In the genomic region with DNA sequence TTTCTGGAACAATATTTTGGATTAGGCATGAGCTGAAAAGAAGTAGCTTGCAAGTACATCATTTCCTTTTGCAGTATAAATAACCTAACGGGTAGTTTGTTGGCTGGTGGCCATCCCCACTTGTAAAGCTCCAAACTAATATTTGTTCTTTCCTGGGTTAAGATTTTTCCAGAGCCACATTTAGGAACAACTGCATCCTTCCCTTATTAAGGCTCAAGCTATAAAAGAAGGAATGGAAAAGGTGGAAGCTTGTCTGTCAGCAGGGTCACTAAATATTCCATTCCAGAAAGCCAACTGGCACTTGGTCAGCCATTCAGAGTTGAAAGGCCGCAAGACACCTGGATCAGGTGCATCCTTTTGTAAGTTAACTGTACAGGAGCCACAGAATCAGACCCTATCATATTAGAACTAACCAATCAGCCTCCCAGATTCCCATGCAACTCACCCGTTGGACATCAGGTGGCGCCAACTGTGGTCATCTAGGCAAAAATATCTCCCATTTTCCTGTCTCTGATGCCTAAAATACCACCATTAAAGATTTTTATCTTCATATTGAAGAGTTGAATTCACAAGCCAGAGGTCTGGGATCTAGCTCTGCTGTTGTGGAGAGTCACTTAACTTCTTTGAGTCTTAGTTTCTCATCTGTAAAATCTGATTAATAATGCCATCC, we compare ENCODE assay signal across 1 cellular context.
TF ChIP-seq lines count a peak whose summit lies in the region.

No MANE protein-coding gene starts in this region.

TF ChIP-seq in HepG2, 621 proteins besides CTCF, POLR2A, EP300 and RAD21 (continued from another document):
- no peak for TF ChIP-seq ZNF878 (CRISPR knock-in tag; IDR thresholded peaks at IDR 0.05)
- no peak for TF ChIP-seq ZNF629 (CRISPR knock-in tag; conservative IDR thresholded peaks at IDR 0.05)
